Comparison of ENCODE assay signal across 26 cellular contexts in the genomic region with DNA sequence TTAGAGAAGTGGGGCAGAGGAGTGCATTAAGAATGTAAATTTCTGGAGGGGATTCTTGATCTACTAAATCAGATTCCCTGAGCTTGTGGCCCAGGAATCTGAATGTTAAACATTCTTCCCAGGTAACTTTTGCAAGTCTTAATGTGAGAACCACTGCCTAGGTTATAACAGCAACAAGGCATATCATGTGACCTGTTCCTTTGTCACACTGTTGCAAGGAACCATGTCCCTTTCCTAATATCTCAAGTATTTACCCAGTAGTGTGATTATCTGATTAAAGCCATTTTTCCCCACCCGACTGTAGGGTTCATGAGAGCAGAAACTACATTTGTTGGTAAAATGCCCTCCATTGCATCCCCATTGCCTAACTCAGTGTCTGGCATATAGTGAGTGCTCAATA.
"Had no signal": no experiment of that assay in that cellular context is flagged by ENCODE, and none has a peak within 500 bp of the region (broad histone marks: within the 10 kb centered on the region; RNA-seq: fewer than 3 reads in every experiment).

No MANE protein-coding gene starts in this region.

- H3K4me3 ChIP-seq: ascending aorta, cardiac muscle cell, SK-N-MC had no signal

- H3K27ac ChIP-seq: ascending aorta, cardiac muscle cell, SK-N-MC had no signal

- H3K36me3 Mint-ChIP-seq: activated naive CD4-positive, alpha-beta T cell treated with anti-CD3 and anti-CD28 coated beads, Interleukin-2, amount 50 U/mL, for 24 hours; activated naive CD8-positive, alpha-beta T cell treated with anti-CD3 and anti-CD28 coated beads, Interleukin-2, amount 10 ng/mL, durations not matched to agents 7 days and 5 days; WTC11 had no signal

- H3K4me1 ChIP-seq: ascending aorta had no signal

- DNase-seq: activated CD4-positive, alpha-beta T cell treated with anti-CD3 and anti-CD28 coated beads for 36 hours; activated CD4-positive, alpha-beta T cell treated with anti-CD3 and anti-CD28 coated beads, Interleukin-2, amount 50 U/mL, for 48 hours; activated gamma-delta T cell; activated naive CD4-positive, alpha-beta T cell treated with Interleukin-2 at 50 U/mL for 16 hours; activated naive CD8-positive, alpha-beta T cell treated with anti-CD3 and anti-CD28 coated beads, Interleukin-2, amount 10 ng/mL, durations not matched to agents 7 days and 5 days; activated T-cell treated with anti-CD3 and anti-CD28 coated beads, Interleukin-2, amount 50 U/mL, for 24 hours; amygdala; Kasumi-1; NCI-H1092; NCI-H1436 treated with DMSO at 0.1 percent for 48 hours; NCI-H1694 treated with DMSO at 0.1 percent for 48 hours; NCI-H2029; NCI-H345; NCI-H524 treated with DMSO at 0.1 percent for 48 hours; Right ventricle myocardium superior had no signal

- H3K27me3 ChIP-seq: ascending aorta, cardiac muscle cell had no signal

- ATAC-seq: activated CD4-positive, CD25-positive, alpha-beta regulatory T cell treated with anti-CD3 and anti-CD28 coated beads, Interleukin-2, amount 50 U/mL, for 24 hours; WTC11 had no signal

- H3K27ac Mint-ChIP-seq: activated CD4-positive, alpha-beta T cell treated with anti-CD3 and anti-CD28 coated beads for 36 hours; activated CD4-positive, alpha-beta T cell treated with anti-CD3 and anti-CD28 coated beads, Interleukin-2, amount 10 ng/mL, durations not matched to agents 7 days and 5 days; activated CD8-positive, alpha-beta T cell treated with anti-CD3 and anti-CD28 coated beads, Interleukin-2, amount 10 ng/mL, durations not matched to agents 7 days and 5 days; activated T-cell treated with anti-CD3 and anti-CD28 coated beads, Interleukin-2, amount 50 U/mL, for 24 hours; activated T-helper 2 cell treated with anti-CD3 and anti-CD28 coated beads, Interferon-gamma antibody, Interleukin-2, Interleukin-4, amounts not matched to agents 10 μg/mL and 5 μg/mL and 100 μg/mL, durations not matched to agents 14 hours and 24 hours and 36 hours; T-helper 2 cell treated with Interferon-gamma antibody and Interleukin-4, amounts not matched to agents 5 μg/mL and 100 μg/mL, for 36 hours; WTC11 had no signal

- H3K9me3 ChIP-seq: ascending aorta had no signal

- H3K9me3 Mint-ChIP-seq: activated naive CD4-positive, alpha-beta T cell treated with anti-CD3 and anti-CD28 coated beads, Interleukin-2, amount 50 U/mL, for 24 hours; activated naive CD8-positive, alpha-beta T cell treated with anti-CD3 and anti-CD28 coated beads, Interleukin-2, amount 10 ng/mL, durations not matched to agents 7 days and 5 days; activated T-cell treated with anti-CD3 and anti-CD28 coated beads, Interleukin-2, amount 50 U/mL, for 24 hours; activated T-helper 2 cell treated with anti-CD3 and anti-CD28 coated beads, Interferon-gamma antibody, Interleukin-2, Interleukin-4, amounts not matched to agents 10 μg/mL and 5 μg/mL and 100 μg/mL, durations not matched to agents 14 hours and 24 hours and 36 hours; central memory CD8-positive, alpha-beta T cell; T-helper 2 cell treated with Interferon-gamma antibody and Interleukin-4, amounts not matched to agents 5 μg/mL and 100 μg/mL, for 36 hours; WTC11 had no signal

- H3K4me3 Mint-ChIP-seq: activated CD4-positive, alpha-beta T cell treated with anti-CD3 and anti-CD28 coated beads for 36 hours; activated CD4-positive, alpha-beta T cell treated with anti-CD3 and anti-CD28 coated beads, Interleukin-2, amount 10 ng/mL, durations not matched to agents 7 days and 5 days; activated CD8-positive, alpha-beta T cell treated with anti-CD3 and anti-CD28 coated beads, Interleukin-2, amount 10 ng/mL, durations not matched to agents 7 days and 5 days; activated naive CD4-positive, alpha-beta T cell treated with anti-CD3 and anti-CD28 coated beads, Interleukin-2, amount 50 U/mL, for 24 hours; activated naive CD8-positive, alpha-beta T cell treated with anti-CD3 and anti-CD28 coated beads, Interleukin-2, amount 10 ng/mL, durations not matched to agents 7 days and 5 days; activated T-cell treated with anti-CD3 and anti-CD28 coated beads, Interleukin-2, amount 50 U/mL, for 24 hours; central memory CD8-positive, alpha-beta T cell; T-helper 2 cell treated with Interferon-gamma antibody and Interleukin-4, amounts not matched to agents 5 μg/mL and 100 μg/mL, for 36 hours; WTC11 had no signal

- H3K36me3 ChIP-seq: ascending aorta, cardiac muscle cell had no signal

- H3K27me3 Mint-ChIP-seq: activated CD4-positive, alpha-beta T cell treated with anti-CD3 and anti-CD28 coated beads for 36 hours; activated CD4-positive, alpha-beta T cell treated with anti-CD3 and anti-CD28 coated beads, Interleukin-2, amount 10 ng/mL, durations not matched to agents 7 days and 5 days; activated naive CD4-positive, alpha-beta T cell treated with anti-CD3 and anti-CD28 coated beads, Interleukin-2, amount 50 U/mL, for 24 hours; activated T-cell treated with anti-CD3 and anti-CD28 coated beads, Interleukin-2, amount 50 U/mL, for 24 hours; central memory CD8-positive, alpha-beta T cell had no signal
